In genomic region chr1:2239384-2239985, GRCh38 we compare ENCODE assay signal across 11 cellular contexts. TPM values are rescaled to one million over a fixed set of nuclear protein-coding genes. Genes with fewer than 3 reads are reported as not detected.
DNase-seq lines count a peak whose midpoint lies in the region; ATAC-seq, FAIRE-seq and TF ChIP-seq lines count a peak whose summit lies in the region.
"Had no signal": no experiment of that assay in that cellular context is flagged by ENCODE, and none has a peak within 500 bp of the region (broad histone marks: within the 10 kb centered on the region; RNA-seq: fewer than 3 reads in every experiment).

No MANE protein-coding gene starts in this region.

- H3K4me3 ChIP-seq in GM23338 (no peak overlapping the region), skeletal muscle tissue (ENCODE audit: low read length in 3 of 3) (no peak overlapping the region)

- FAIRE-seq in D721Med (lab: Jason Lieb, UNC) = no peak

- H3K9me3 ChIP-seq in T-helper 17 cell (ENCODE audit: control insufficient read depth, low read length, poor library complexity, severe bottlenecking) = no peaks in the 10 kb centered on the region
- no peaks in the 10 kb centered on the region for H3K9me3 ChIP-seq in skeletal muscle tissue (ENCODE audit: control insufficient read depth in 3 of 3, low read length in 3 of 3)

- H4K20me1 ChIP-seq in GM23338 (replicated peaks; ENCODE audit: insufficient read depth) = peaks cover 90% of the 10 kb centered on the region

- peaks cover 49% of the 10 kb centered on the region for H3K4me1 Mint-ChIP-seq in GM23338
- H3K4me1 Mint-ChIP-seq in T-helper 17 cell = peaks cover 64% of the 10 kb centered on the region
- peaks cover 62 to 69% of the 10 kb centered on the region in 2 donors for H3K4me1 Mint-ChIP-seq in immature natural killer cell

- H3K9ac ChIP-seq in skeletal muscle tissue (ENCODE audit: low read depth in 1 of 3, low read length in 3 of 3) = peak overlapping the region in 2 of 3 donors; percentile 38 to 50

- H3K27ac Mint-ChIP-seq in GM23338 (no peak overlapping the region; the same call in 1 of the 2 replicates), T-helper 17 cell (peak overlapping the region; percentile 96), immature natural killer cell (peak overlapping the region in 4 of 6 donors; percentile 34 to 88 (median 53))

- H3K9me2 ChIP-seq in GM23338 (ENCODE audit: insufficient read depth) = no peaks in the 10 kb centered on the region

- H3K27ac ChIP-seq in GM23338 (ENCODE audit: low read depth) (peak overlapping the region; percentile 78; the same call in 1 of the 2 replicates), skeletal muscle tissue (ENCODE audit: low read depth, low read length) (peak overlapping the region; percentile 44)

- ATAC-seq in GM23338 (peak; percentile 9; the same call in 2 of the 3 replicates), T-helper 17 cell (no peak), GM18873 (IDR thresholded peaks at IDR 0.05; ENCODE audit: low FRiP score, unreplicated experiment) (no peak), GM18498 (IDR thresholded peaks at IDR 0.05; ENCODE audit: unreplicated experiment) (no peak)
- ATAC-seq: activated CD4-positive, CD25-positive, alpha-beta regulatory T cell treated with anti-CD3 and anti-CD28 coated beads, Interleukin-2, amount 50 U/mL, for 24 hours had no signal

- H3K4me2 ChIP-seq in GM23338 = no peak overlapping the region

- TF ChIP-seq CTCF in GM23338 (conservative IDR thresholded peaks at IDR 0.05; ENCODE audit: low read depth in 2 of 2) = no peak
- no peak for TF ChIP-seq CTCF in D721Med (IDR thresholded peaks at IDR 0.05; ENCODE audit: insufficient read depth, missing control alignments)

- H3K27me3 Mint-ChIP-seq in GM23338 (ENCODE audit: insufficient read depth, low read depth, poor library complexity) (peaks cover 15% of the 10 kb centered on the region), T-helper 17 cell (no peaks in the 10 kb centered on the region), immature natural killer cell (ENCODE audit: low read depth in 3 of 3) (peaks cover 37 to 83% (median 83%) of the 10 kb centered on the region in 3 donors)

- H3K4me3 Mint-ChIP-seq in GM23338 = no peak overlapping the region
- peak overlapping the region; percentile 78 for H3K4me3 Mint-ChIP-seq in T-helper 17 cell
- H3K4me3 Mint-ChIP-seq in immature natural killer cell = peak overlapping the region in 4 of 5 donors; percentile 8 to 42 (median 22)

- peaks cover 3% of the 10 kb centered on the region; the same call in 1 of the 2 replicates for H3K4me1 ChIP-seq in GM23338 (ENCODE audit: insufficient read depth)
- peaks cover 70 to 85% (median 76%) of the 10 kb centered on the region in 3 donors for H3K4me1 ChIP-seq in skeletal muscle tissue (ENCODE audit: control insufficient read depth in 3 of 3, insufficient read depth in 3 of 3, low read length in 3 of 3)

- H3K36me3 ChIP-seq in GM23338 (ENCODE audit: insufficient read depth) (no peaks in the 10 kb centered on the region; the same call in 1 of the 2 replicates), skeletal muscle tissue (ENCODE audit: control insufficient read depth in 3 of 3, insufficient read depth in 3 of 3, low read length in 3 of 3) (peaks cover 0 to 3% (median 0%) of the 10 kb centered on the region in 3 donors)

- H3K9me3 Mint-ChIP-seq in GM23338 = no peaks in the 10 kb centered on the region; the same call in 2 of the 3 replicates
- H3K9me3 Mint-ChIP-seq in immature natural killer cell = no peaks in the 10 kb centered on the region

- H3K79me2 ChIP-seq in GM23338 (replicated peaks; ENCODE audit: insufficient read depth) = peaks cover 100% of the 10 kb centered on the region

- H3K27me3 ChIP-seq in GM23338 (ENCODE audit: insufficient read depth) (no peaks in the 10 kb centered on the region), skeletal muscle tissue (ENCODE audit: control insufficient read depth in 3 of 3, insufficient read depth in 3 of 3, low read length in 3 of 3) (no peaks in the 10 kb centered on the region)

- H3F3A ChIP-seq in GM23338 (replicated peaks; ENCODE audit: low read depth) = peaks cover 3% of the 10 kb centered on the region

- H3K36me3 Mint-ChIP-seq in GM23338 (ENCODE audit: low read depth) (peaks cover 17% of the 10 kb centered on the region), T-helper 17 cell (ENCODE audit: low read depth) (peaks cover 2% of the 10 kb centered on the region), immature natural killer cell (peaks cover 6 to 23% (median 11%) of the 10 kb centered on the region in 3 donors)

- DNase-seq in GM23338 (ENCODE audit: low spot score) (no peak), T-helper 17 cell (no peak), immature natural killer cell (peak in 1 of 3 donors; percentile 6), HUDEP-2 (lab: John Stamatoyannopoulos, UW; ENCODE audit: unreplicated experiment in 76 of 76) (no peak), D721Med (ENCODE audit: insufficient read length, low spot score) (no peak)
- DNase-seq: Karpas-422, NCI-H2171 treated with DMSO at 0.1 percent for 48 hours had no signal

- H2AFZ ChIP-seq in GM23338 = no peak overlapping the region

TF ChIP-seq in GM23338, 12 proteins besides CTCF, POLR2A, EP300 and RAD21:
- TF ChIP-seq ZNF331 (CRISPR knock-in tag; IDR thresholded peaks at IDR 0.05; ENCODE audit: low read depth) = no peak
- no peak for TF ChIP-seq NANOG (IDR thresholded peaks at IDR 0.05; ENCODE audit: borderline replicate concordance)

RNA-seq across cellular contexts. Expression of gene SKI, which starts 11.4 kb away (rescaled TPM):
- total RNA-seq in GM23338 (2014; rRNA removed; shearing (Covaris generic)) = 62.8 and 66.8 TPM in 2 replicates
- polyA plus RNA-seq in GM23338 (2016; fragmentation: Nextera tagmentation; extraction: Ambion mirVana) (9.3 and 10.4 TPM in 2 replicates), immature natural killer cell (1 to 10 TPM in 1 of 3 donors, under 1 TPM in 1, not detected in 1; 0.87 to 1.0 TPM)
- total RNA-seq in T-helper 17 cell (100 to 1,000 TPM; 183 to 215 TPM), skeletal muscle tissue (19.3 TPM)

RNA-seq across cellular contexts. Expression of gene FAAP20, which starts 44.9 kb away (rescaled TPM):
- total RNA-seq in GM23338 (2014; rRNA removed; shearing (Covaris generic)) = 54.3 and 79.1 TPM in 2 replicates
- polyA plus RNA-seq in GM23338 (2016; fragmentation: Nextera tagmentation; extraction: Ambion mirVana) (167 and 173 TPM in 2 replicates), immature natural killer cell (10 to 100 TPM; 56.7 to 99.6 (median 79.2) TPM)
- total RNA-seq in T-helper 17 cell (10 to 100 TPM; 44.6 to 48.6 TPM), skeletal muscle tissue (13.0 TPM)
